1 cellular context compared by ENCODE assay signal in genomic region chr5:34621280-34622045, GRCh38.
TF ChIP-seq lines count a peak whose summit lies in the region.

No MANE protein-coding gene starts in this region.

TF ChIP-seq in HepG2, 621 proteins besides CTCF, POLR2A, EP300 and RAD21:
- TF ChIP-seq ZNF629 (CRISPR knock-in tag; conservative IDR thresholded peaks at IDR 0.05) (peak; percentile 28; the same call in 1 of the 2 replicates), ZBTB10 (CRISPR knock-in tag; IDR thresholded peaks at IDR 0.05; ENCODE audit: borderline replicate concordance) (no peak)
